ENCODE assay signal across 19 cellular contexts in the genomic region with DNA sequence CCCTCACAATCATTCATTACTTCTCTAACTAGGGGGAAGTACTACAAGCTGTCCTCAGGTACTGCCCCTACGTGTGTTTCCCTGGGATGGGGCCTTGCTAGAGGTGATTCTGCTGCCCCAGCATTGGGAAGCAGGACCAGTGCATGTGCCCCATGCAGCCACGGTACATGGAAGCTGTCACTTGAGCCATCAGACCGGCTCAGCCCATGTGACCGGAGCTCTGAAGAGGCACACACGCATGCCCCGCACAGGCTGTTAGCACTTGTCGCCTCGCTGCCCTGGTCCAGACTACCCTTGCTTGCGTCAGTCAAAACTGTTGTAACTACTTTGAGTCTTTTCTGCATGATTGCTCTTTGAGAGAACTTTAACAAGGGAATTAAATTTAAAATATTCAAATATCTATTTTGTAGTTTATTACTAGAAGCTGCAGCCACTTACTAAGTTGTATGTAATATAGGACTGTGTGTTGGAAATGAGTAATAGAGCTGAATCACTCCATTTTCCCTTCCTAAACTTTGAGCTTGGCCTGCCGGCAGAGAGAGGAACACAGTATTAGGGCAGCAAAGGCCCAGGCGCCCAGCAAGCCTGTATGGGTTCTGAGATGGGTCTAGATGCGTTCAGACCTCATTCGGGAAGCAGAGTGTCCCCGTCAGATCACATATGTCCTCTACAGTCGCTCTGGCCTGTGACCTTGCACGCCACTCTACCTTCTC. TPM values are rescaled to one million over a fixed set of nuclear protein-coding genes. Genes with fewer than 3 reads are reported as not detected.
DNase-seq lines count a peak whose midpoint lies in the region; ATAC-seq and TF ChIP-seq lines count a peak whose summit lies in the region.
"Had no signal": no experiment of that assay in that cellular context is flagged by ENCODE, and none has a peak within 500 bp of the region (broad histone marks: within the 10 kb centered on the region; RNA-seq: fewer than 3 reads in every experiment).

No MANE protein-coding gene starts in this region.

- H3K79me2 ChIP-seq in mesendoderm (ENCODE audit: control insufficient read depth, insufficient read depth, low read length): no peaks in the 10 kb centered on the region

- no peak overlapping the region for H3K9ac ChIP-seq in mesendoderm (ENCODE audit: low read length)
- H3K9ac ChIP-seq: neural progenitor cell had no signal

- H3K36me3 Mint-ChIP-seq in memory B cell: peaks cover 39% of the 10 kb centered on the region

- H4K5ac ChIP-seq in mesendoderm (ENCODE audit: low read length): no peak overlapping the region

- no peak overlapping the region for H2AK5ac ChIP-seq in mesendoderm (ENCODE audit: low read length)

- peak overlapping the region; percentile 54 for H3K27ac Mint-ChIP-seq in memory B cell
- H3K27ac Mint-ChIP-seq: activated naive CD8-positive, alpha-beta T cell treated with anti-CD3 and anti-CD28 coated beads, Interleukin-2, amount 10 ng/mL, durations not matched to agents 7 days and 5 days; neural progenitor cell had no signal

- no peak overlapping the region for H3K4me3 Mint-ChIP-seq in memory B cell
- H3K4me3 Mint-ChIP-seq: activated naive CD8-positive, alpha-beta T cell treated with anti-CD3 and anti-CD28 coated beads, Interleukin-2, amount 10 ng/mL, durations not matched to agents 7 days and 5 days; neural progenitor cell; T-helper 1 cell treated with Interleukin-12 subunit alpha and Interleukin-12 subunit beta and Interleukin-4 antibody, amounts not matched to agents 30 μg/mL and 1 μg/mL, for 36 hours had no signal

- ATAC-seq in memory B cell (ENCODE audit: low read depth): no peak
- ATAC-seq: gastroesophageal sphincter had no signal

- H3K4me3 ChIP-seq in dorsolateral prefrontal cortex (peak overlapping the region in 2 of 59 donors; percentile 55 to 57), mesendoderm (ENCODE audit: low read length) (no peak overlapping the region)
- H3K4me3 ChIP-seq: gastroesophageal sphincter, HAP-1, neural progenitor cell had no signal

- peaks cover 22% of the 10 kb centered on the region for H3K4me1 Mint-ChIP-seq in memory B cell

- H3K27me3 Mint-ChIP-seq in memory B cell: no peaks in the 10 kb centered on the region
- H3K27me3 Mint-ChIP-seq: activated naive CD8-positive, alpha-beta T cell treated with anti-CD3 and anti-CD28 coated beads, Interleukin-2, amount 10 ng/mL, durations not matched to agents 7 days and 5 days had no signal

- H3K36me3 ChIP-seq in mesendoderm (ENCODE audit: control insufficient read depth, insufficient read depth, low read length): no peaks in the 10 kb centered on the region
- H3K36me3 ChIP-seq: neural progenitor cell had no signal

- peak; percentile 26 for DNase-seq in AG08396 (ENCODE audit: low spot score)
- peak; percentile 67 for DNase-seq in ELR (ENCODE audit: low read depth)
- no peak for DNase-seq in dorsolateral prefrontal cortex
- DNase-seq in memory B cell (ENCODE audit: low spot score in 2 of 2): no peak
- no peak for DNase-seq in mesendoderm
- no peak for DNase-seq in NCI-H526 treated with DMSO at 0.1 percent for 48 hours (lab: John Stamatoyannopoulos, UW)
- DNase-seq in central memory CD4-positive, alpha-beta T cell: no peak
- no peak for DNase-seq in activated effector memory CD4-positive, alpha-beta T cell treated with anti-CD3 and anti-CD28 coated beads, Interleukin-2, amount 50 U/mL, for 16 hours
- DNase-seq: activated CD4-positive, alpha-beta T cell treated with anti-CD3 and anti-CD28 coated beads for 1 hour; activated naive CD8-positive, alpha-beta T cell treated with anti-CD3 and anti-CD28 coated beads, Interleukin-2, amount 10 ng/mL, durations not matched to agents 7 days and 5 days; Karpas-422; NCI-H1417 treated with DMSO at 0.1 percent for 48 hours; NCI-H226; NK-92 treated with Interleukin-12 subunit alpha and Interleukin-12 subunit beta, amount 100 ng/mL, for 24 hours; retina had no signal

- intact Hi-C loops in dorsolateral prefrontal cortex (cut with DNase I): loop anchor here in 1 of 2 donors (5.0 kb wide), 1 partner anchor 41 kb away; a partner anchor contains a TSS

- no peaks in the 10 kb centered on the region for H3K4me1 ChIP-seq in mesendoderm (ENCODE audit: control insufficient read depth, low read depth, low read length)
- H3K4me1 ChIP-seq: HAP-1, neural progenitor cell had no signal

- no peak overlapping the region for H2BK5ac ChIP-seq in mesendoderm (ENCODE audit: low read length)

- no peaks in the 10 kb centered on the region for H3K9me3 Mint-ChIP-seq in memory B cell
- H3K9me3 Mint-ChIP-seq: activated naive CD8-positive, alpha-beta T cell treated with anti-CD3 and anti-CD28 coated beads, Interleukin-2, amount 10 ng/mL, durations not matched to agents 7 days and 5 days; neural progenitor cell; T-helper 1 cell treated with Interleukin-12 subunit alpha and Interleukin-12 subunit beta and Interleukin-4 antibody, amounts not matched to agents 30 μg/mL and 1 μg/mL, for 36 hours had no signal

- H3K18ac ChIP-seq in mesendoderm (ENCODE audit: low read length): no peak overlapping the region

- no peak overlapping the region for H2BK15ac ChIP-seq in mesendoderm (replicated peaks; ENCODE audit: low read depth)

- H3K79me1 ChIP-seq in mesendoderm (ENCODE audit: low read length): no peaks in the 10 kb centered on the region

- no peak overlapping the region for H3K4ac ChIP-seq in mesendoderm (ENCODE audit: low read depth, low read length)

- H3K23ac ChIP-seq in mesendoderm (ENCODE audit: low read length): no peak overlapping the region

- H3K4me2 ChIP-seq in mesendoderm (ENCODE audit: low read length): no peak overlapping the region
- H3K4me2 ChIP-seq: neural progenitor cell had no signal

- WGBS in mesendoderm (ENCODE audit: extremely low coverage, insufficient coverage, low lambda C conversion rate): no CpG with 5 or more reads among the region's 16 CpGs

- H4K8ac ChIP-seq in mesendoderm (ENCODE audit: low read depth, low read length): no peak overlapping the region

- TF ChIP-seq CTCF in dorsolateral prefrontal cortex (IDR thresholded peaks at IDR 0.05 in 54 of 56, conservative IDR thresholded peaks at IDR 0.05 in 2 of 56; ENCODE audit: low read depth in 1 of 56, partially characterized antibody in 56 of 56): no peak

- H3K27me3 ChIP-seq in dorsolateral prefrontal cortex (no peaks in the 10 kb centered on the region), mesendoderm (ENCODE audit: insufficient read depth, low read length, poor library complexity) (no peaks in the 10 kb centered on the region)
- H3K27me3 ChIP-seq: gastroesophageal sphincter, neural progenitor cell had no signal

- H3K56ac ChIP-seq in mesendoderm (ENCODE audit: low read length): no peak overlapping the region

- H3K27ac ChIP-seq in dorsolateral prefrontal cortex: peak overlapping the region in 40 of 59 donors; percentile 1 to 89 (median 81)
- H3K27ac ChIP-seq in mesendoderm (ENCODE audit: low read depth, low read length): no peak overlapping the region
- H3K27ac ChIP-seq: neural progenitor cell had no signal

- H2BK120ac ChIP-seq in mesendoderm (ENCODE audit: low read depth, low read length): no peak overlapping the region

RNA-seq across cellular contexts. Expression of a gene that starts 42.2 kb away (rescaled TPM):
- 10 to 100 TPM in 91 of 120 experiments, 1 to 10 TPM in 29; 4.6 to 21.3 (median 12.8) TPM for total RNA-seq in dorsolateral prefrontal cortex
- polyA plus RNA-seq in mesendoderm (2013, experiment 1 of 2): 3.6 TPM
- polyA plus RNA-seq in mesendoderm (2013, experiment 2 of 2): 4.6 TPM

Comparison
In these comparisons a context has a peak if more than half of its experiments do, and no peak if none do; other contexts are left out.
1. DNase-seq: peak in AG08396 (single experiment) and ELR (single experiment); none in dorsolateral prefrontal cortex (0 of 10), memory B cell (0 of 2), mesendoderm (single experiment), NCI-H526 treated with DMSO at 0.1 percent for 48 hours (single experiment), central memory CD4-positive, alpha-beta T cell (single experiment) and activated effector memory CD4-positive, alpha-beta T cell treated with anti-CD3 and anti-CD28 coated beads, Interleukin-2, amount 50 U/mL, for 16 hours (single experiment).